27 cellular contexts compared by ENCODE assay signal in the genomic region with DNA sequence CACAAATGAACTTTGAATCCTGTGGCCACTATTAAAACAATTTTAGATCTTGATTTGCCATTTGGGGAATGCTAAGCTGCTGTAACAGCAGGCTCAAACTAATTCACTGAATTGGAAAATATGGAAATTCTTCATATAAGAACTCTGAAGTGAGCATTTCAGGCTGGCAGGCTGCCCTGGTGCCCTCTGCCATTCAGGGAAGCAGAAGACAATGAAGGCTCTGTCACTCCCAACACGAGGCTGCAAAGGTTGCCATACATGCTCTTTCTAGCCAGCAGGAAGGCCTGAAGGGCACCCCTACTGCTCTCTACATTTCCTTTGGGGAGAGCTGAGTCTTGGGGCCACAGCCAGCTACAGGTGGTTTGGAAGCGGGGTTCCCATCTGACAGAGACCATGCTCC.
"Had no signal": no experiment of that assay in that cellular context is flagged by ENCODE, and none has a peak within 500 bp of the region (broad histone marks: within the 10 kb centered on the region; RNA-seq: fewer than 3 reads in every experiment).

No MANE protein-coding gene starts in this region.

- H3K4me1 ChIP-seq: ascending aorta, breast epithelium, colonic mucosa, esophagus squamous epithelium, gastrocnemius medialis, heart left ventricle had no signal

- H3K4me1 Mint-ChIP-seq: activated CD4-positive, alpha-beta memory T cell treated with anti-CD3 and anti-CD28 coated beads, Interleukin-2, amount 10 ng/mL, durations not matched to agents 7 days and 5 days; activated CD4-positive, alpha-beta T cell treated with anti-CD3 and anti-CD28 coated beads, Interleukin-2, amount 10 ng/mL, durations not matched to agents 7 days and 5 days; activated naive CD4-positive, alpha-beta T cell treated with anti-CD3 and anti-CD28 coated beads, Interleukin-2, amount 10 ng/mL, durations not matched to agents 7 days and 5 days; activated naive CD8-positive, alpha-beta T cell treated with anti-CD3 and anti-CD28 coated beads, Interleukin-2, amount 10 ng/mL, durations not matched to agents 7 days and 5 days; WTC11 had no signal

- H3K4me3 ChIP-seq: ascending aorta, breast epithelium, cardiac muscle cell, colonic mucosa, esophagus squamous epithelium, gastrocnemius medialis, heart left ventricle had no signal

- H3K27ac ChIP-seq: ascending aorta, breast epithelium, cardiac muscle cell, colonic mucosa, epithelial cell of prostate, esophagus squamous epithelium, gastrocnemius medialis, heart left ventricle, VCaP had no signal

- H3K36me3 ChIP-seq: ascending aorta, breast epithelium, cardiac muscle cell, colonic mucosa, esophagus squamous epithelium, gastrocnemius medialis, heart left ventricle had no signal

- DNase-seq: activated CD4-positive, alpha-beta T cell treated with anti-CD3 and anti-CD28 coated beads for 1 hour; activated CD4-positive, alpha-beta T cell treated with anti-CD3 and anti-CD28 coated beads for 4 hours; activated CD4-positive, alpha-beta T cell treated with anti-CD3 and anti-CD28 coated beads, Interleukin-2, amount 50 U/mL, for 4 hours; activated gamma-delta T cell; activated naive CD4-positive, alpha-beta T cell; activated naive CD8-positive, alpha-beta T cell treated with anti-CD3 and anti-CD28 coated beads, Interleukin-2, amount 10 ng/mL, durations not matched to agents 7 days and 5 days; activated T-cell treated with anti-CD3 and anti-CD28 coated beads for 4 hours; activated T-cell treated with anti-CD3 and anti-CD28 coated beads, Interleukin-2, amount 50 U/mL, for 24 hours; central memory CD4-positive, alpha-beta T cell; cerebellar nuclear complex; effector CD8-positive, alpha-beta T cell; esophagus squamous epithelium; gastrocnemius medialis; heart left ventricle had no signal

- H3K27me3 Mint-ChIP-seq: activated CD4-positive, alpha-beta memory T cell treated with anti-CD3 and anti-CD28 coated beads, Interleukin-2, amount 10 ng/mL, durations not matched to agents 7 days and 5 days; activated CD4-positive, alpha-beta T cell treated with anti-CD3 and anti-CD28 coated beads, Interleukin-2, amount 10 ng/mL, durations not matched to agents 7 days and 5 days; activated naive CD4-positive, alpha-beta T cell treated with anti-CD3 and anti-CD28 coated beads, Interleukin-2, amount 10 ng/mL, durations not matched to agents 7 days and 5 days; activated naive CD8-positive, alpha-beta T cell treated with anti-CD3 and anti-CD28 coated beads, Interleukin-2, amount 10 ng/mL, durations not matched to agents 7 days and 5 days; activated T-cell treated with anti-CD3 and anti-CD28 coated beads, Interleukin-2, amount 50 U/mL, for 24 hours; brain had no signal

- H3K36me3 Mint-ChIP-seq: activated naive CD4-positive, alpha-beta T cell treated with anti-CD3 and anti-CD28 coated beads, Interleukin-2, amount 10 ng/mL, durations not matched to agents 7 days and 5 days; activated naive CD8-positive, alpha-beta T cell treated with anti-CD3 and anti-CD28 coated beads, Interleukin-2, amount 10 ng/mL, durations not matched to agents 7 days and 5 days; brain; WTC11 had no signal

- H3K27me3 ChIP-seq: ascending aorta, breast epithelium, cardiac muscle cell, colonic mucosa, esophagus squamous epithelium, gastrocnemius medialis had no signal

- H3K4me3 Mint-ChIP-seq: activated CD4-positive, alpha-beta memory T cell treated with anti-CD3 and anti-CD28 coated beads, Interleukin-2, amount 10 ng/mL, durations not matched to agents 7 days and 5 days; activated CD4-positive, alpha-beta T cell treated with anti-CD3 and anti-CD28 coated beads, Interleukin-2, amount 10 ng/mL, durations not matched to agents 7 days and 5 days; activated naive CD4-positive, alpha-beta T cell treated with anti-CD3 and anti-CD28 coated beads, Interleukin-2, amount 10 ng/mL, durations not matched to agents 7 days and 5 days; activated naive CD8-positive, alpha-beta T cell treated with anti-CD3 and anti-CD28 coated beads, Interleukin-2, amount 10 ng/mL, durations not matched to agents 7 days and 5 days; activated T-cell treated with anti-CD3 and anti-CD28 coated beads, Interleukin-2, amount 50 U/mL, for 24 hours; activated T-cell treated with anti-CD3 and anti-CD28 coated beads, Interleukin-2, amount 50 U/mL, for 72 hours; brain; WTC11 had no signal

- H3K9me3 Mint-ChIP-seq: activated naive CD8-positive, alpha-beta T cell treated with anti-CD3 and anti-CD28 coated beads, Interleukin-2, amount 10 ng/mL, durations not matched to agents 7 days and 5 days; brain; WTC11 had no signal

- H3K27ac Mint-ChIP-seq: activated CD4-positive, alpha-beta memory T cell treated with anti-CD3 and anti-CD28 coated beads, Interleukin-2, amount 10 ng/mL, durations not matched to agents 7 days and 5 days; activated CD4-positive, alpha-beta T cell treated with anti-CD3 and anti-CD28 coated beads, Interleukin-2, amount 10 ng/mL, durations not matched to agents 7 days and 5 days; activated naive CD4-positive, alpha-beta T cell treated with anti-CD3 and anti-CD28 coated beads, Interleukin-2, amount 10 ng/mL, durations not matched to agents 7 days and 5 days; activated naive CD4-positive, alpha-beta T cell treated with anti-CD3 and anti-CD28 coated beads, Interleukin-2, amount 50 U/mL, for 72 hours; activated naive CD8-positive, alpha-beta T cell treated with anti-CD3 and anti-CD28 coated beads, Interleukin-2, amount 10 ng/mL, durations not matched to agents 7 days and 5 days; activated T-cell treated with anti-CD3 and anti-CD28 coated beads, Interleukin-2, amount 50 U/mL, for 24 hours; activated T-cell treated with anti-CD3 and anti-CD28 coated beads, Interleukin-2, amount 50 U/mL, for 72 hours; WTC11 had no signal

- H3K9me3 ChIP-seq: ascending aorta, breast epithelium, colonic mucosa, esophagus squamous epithelium, gastrocnemius medialis, heart left ventricle had no signal
